ENCODE assay signal across 2 cellular contexts in the genomic region with DNA sequence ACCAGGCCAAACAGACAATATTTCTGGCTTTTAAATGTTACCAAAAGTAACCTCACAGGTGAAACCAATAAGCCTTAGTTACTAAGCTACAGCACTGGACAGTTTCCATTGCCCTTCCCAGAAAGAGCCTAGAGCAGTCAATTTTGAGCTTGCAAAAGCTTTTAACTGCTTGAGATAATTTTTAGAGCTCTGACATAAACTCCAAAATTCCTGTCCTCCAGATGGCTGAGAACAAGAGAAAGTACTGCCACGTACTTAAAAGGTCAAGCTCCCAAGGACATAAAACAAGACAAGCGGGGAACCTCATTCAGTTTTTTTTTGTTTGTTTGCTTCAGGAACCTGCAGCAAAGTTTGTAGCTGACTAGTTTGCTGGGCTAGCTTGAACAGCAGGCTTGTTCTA.
TF ChIP-seq lines count a peak whose summit lies in the region.

No MANE protein-coding gene starts in this region.

TF ChIP-seq in SK-N-SH treated with all-trans-retinoic acid at 6 μM for 48 hours, 23 proteins besides CTCF, POLR2A, EP300 and RAD21 (continued from another document and continues in another):
- TF ChIP-seq, protein P1, sequence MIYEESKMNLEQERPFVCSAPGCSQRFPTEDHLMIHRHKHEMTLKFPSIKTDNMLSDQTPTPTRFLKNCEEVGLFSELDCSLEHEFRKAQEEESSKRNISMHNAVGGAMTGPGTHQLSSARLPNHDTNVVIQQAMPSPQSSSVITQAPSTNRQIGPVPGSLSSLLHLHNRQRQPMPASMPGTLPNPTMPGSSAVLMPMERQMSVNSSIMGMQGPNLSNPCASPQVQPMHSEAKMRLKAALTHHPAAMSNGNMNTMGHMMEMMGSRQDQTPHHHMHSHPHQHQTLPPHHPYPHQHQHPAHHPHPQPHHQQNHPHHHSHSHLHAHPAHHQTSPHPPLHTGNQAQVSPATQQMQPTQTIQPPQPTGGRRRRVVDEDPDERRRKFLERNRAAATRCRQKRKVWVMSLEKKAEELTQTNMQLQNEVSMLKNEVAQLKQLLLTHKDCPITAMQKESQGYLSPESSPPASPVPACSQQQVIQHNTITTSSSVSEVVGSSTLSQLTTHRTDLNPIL (CRISPR knock-in tag; IDR thresholded peaks at IDR 0.05; ENCODE audit: low read depth) = no peak
- TF ChIP-seq, protein P2, sequence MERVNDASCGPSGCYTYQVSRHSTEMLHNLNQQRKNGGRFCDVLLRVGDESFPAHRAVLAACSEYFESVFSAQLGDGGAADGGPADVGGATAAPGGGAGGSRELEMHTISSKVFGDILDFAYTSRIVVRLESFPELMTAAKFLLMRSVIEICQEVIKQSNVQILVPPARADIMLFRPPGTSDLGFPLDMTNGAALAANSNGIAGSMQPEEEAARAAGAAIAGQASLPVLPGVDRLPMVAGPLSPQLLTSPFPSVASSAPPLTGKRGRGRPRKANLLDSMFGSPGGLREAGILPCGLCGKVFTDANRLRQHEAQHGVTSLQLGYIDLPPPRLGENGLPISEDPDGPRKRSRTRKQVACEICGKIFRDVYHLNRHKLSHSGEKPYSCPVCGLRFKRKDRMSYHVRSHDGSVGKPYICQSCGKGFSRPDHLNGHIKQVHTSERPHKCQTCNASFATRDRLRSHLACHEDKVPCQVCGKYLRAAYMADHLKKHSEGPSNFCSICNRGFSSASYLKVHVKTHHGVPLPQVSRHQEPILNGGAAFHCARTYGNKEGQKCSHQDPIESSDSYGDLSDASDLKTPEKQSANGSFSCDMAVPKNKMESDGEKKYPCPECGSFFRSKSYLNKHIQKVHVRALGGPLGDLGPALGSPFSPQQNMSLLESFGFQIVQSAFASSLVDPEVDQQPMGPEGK (CRISPR knock-in tag; IDR thresholded peaks at IDR 0.05; ENCODE audit: borderline replicate concordance) = no peak
- peak; percentile 85 for TF ChIP-seq ISL1 (CRISPR knock-in tag; IDR thresholded peaks at IDR 0.05)
- TF ChIP-seq ESRRG (CRISPR knock-in tag; IDR thresholded peaks at IDR 0.05) = no peak
- TF ChIP-seq ZNF565 (CRISPR knock-in tag; conservative IDR thresholded peaks at IDR 0.05; ENCODE audit: low read depth) = no peak
- no peak for TF ChIP-seq GLIS3 (CRISPR knock-in tag; IDR thresholded peaks at IDR 0.05)
- no peak for TF ChIP-seq ZFP3 (CRISPR knock-in tag; IDR thresholded peaks at IDR 0.05)
- TF ChIP-seq ZNF8 (CRISPR knock-in tag; IDR thresholded peaks at IDR 0.05) = no peak
- TF ChIP-seq BACH2 (CRISPR knock-in tag; IDR thresholded peaks at IDR 0.05; ENCODE audit: borderline replicate concordance) = no peak
- TF ChIP-seq TOX (CRISPR knock-in tag; IDR thresholded peaks at IDR 0.05; ENCODE audit: borderline replicate concordance) = no peak
- no peak for TF ChIP-seq CSDC2 (CRISPR knock-in tag; IDR thresholded peaks at IDR 0.05)
- TF ChIP-seq, protein P3, sequence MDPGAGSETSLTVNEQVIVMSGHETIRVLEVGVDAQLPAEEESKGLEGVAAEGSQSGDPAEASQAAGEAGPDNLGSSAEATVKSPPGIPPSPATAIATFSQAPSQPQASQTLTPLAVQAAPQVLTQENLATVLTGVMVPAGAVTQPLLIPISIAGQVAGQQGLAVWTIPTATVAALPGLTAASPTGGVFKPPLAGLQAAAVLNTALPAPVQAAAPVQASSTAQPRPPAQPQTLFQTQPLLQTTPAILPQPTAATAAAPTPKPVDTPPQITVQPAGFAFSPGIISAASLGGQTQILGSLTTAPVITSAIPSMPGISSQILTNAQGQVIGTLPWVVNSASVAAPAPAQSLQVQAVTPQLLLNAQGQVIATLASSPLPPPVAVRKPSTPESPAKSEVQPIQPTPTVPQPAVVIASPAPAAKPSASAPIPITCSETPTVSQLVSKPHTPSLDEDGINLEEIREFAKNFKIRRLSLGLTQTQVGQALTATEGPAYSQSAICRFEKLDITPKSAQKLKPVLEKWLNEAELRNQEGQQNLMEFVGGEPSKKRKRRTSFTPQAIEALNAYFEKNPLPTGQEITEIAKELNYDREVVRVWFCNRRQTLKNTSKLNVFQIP (CRISPR knock-in tag; IDR thresholded peaks at IDR 0.05; ENCODE audit: borderline replicate concordance, low read depth) = no peak
- TF ChIP-seq SNAI2 (CRISPR knock-in tag; IDR thresholded peaks at IDR 0.05) = peak; percentile 46; the same call in 1 of the 2 replicates
- TF ChIP-seq, protein P4, sequence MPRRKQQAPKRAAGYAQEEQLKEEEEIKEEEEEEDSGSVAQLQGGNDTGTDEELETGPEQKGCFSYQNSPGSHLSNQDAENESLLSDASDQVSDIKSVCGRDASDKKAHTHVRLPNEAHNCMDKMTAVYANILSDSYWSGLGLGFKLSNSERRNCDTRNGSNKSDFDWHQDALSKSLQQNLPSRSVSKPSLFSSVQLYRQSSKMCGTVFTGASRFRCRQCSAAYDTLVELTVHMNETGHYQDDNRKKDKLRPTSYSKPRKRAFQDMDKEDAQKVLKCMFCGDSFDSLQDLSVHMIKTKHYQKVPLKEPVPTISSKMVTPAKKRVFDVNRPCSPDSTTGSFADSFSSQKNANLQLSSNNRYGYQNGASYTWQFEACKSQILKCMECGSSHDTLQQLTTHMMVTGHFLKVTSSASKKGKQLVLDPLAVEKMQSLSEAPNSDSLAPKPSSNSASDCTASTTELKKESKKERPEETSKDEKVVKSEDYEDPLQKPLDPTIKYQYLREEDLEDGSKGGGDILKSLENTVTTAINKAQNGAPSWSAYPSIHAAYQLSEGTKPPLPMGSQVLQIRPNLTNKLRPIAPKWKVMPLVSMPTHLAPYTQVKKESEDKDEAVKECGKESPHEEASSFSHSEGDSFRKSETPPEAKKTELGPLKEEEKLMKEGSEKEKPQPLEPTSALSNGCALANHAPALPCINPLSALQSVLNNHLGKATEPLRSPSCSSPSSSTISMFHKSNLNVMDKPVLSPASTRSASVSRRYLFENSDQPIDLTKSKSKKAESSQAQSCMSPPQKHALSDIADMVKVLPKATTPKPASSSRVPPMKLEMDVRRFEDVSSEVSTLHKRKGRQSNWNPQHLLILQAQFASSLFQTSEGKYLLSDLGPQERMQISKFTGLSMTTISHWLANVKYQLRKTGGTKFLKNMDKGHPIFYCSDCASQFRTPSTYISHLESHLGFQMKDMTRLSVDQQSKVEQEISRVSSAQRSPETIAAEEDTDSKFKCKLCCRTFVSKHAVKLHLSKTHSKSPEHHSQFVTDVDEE (CRISPR knock-in tag; IDR thresholded peaks at IDR 0.05) = no peak
- no peak for TF ChIP-seq PPARA (CRISPR knock-in tag; IDR thresholded peaks at IDR 0.05; ENCODE audit: borderline replicate concordance)
- no peak for TF ChIP-seq RARB (CRISPR knock-in tag; IDR thresholded peaks at IDR 0.05)
- TF ChIP-seq TCF4 (CRISPR knock-in tag; IDR thresholded peaks at IDR 0.05; ENCODE audit: borderline replicate concordance) = peak; percentile 49; the same call in 1 of the 2 replicates
- TF ChIP-seq CSRNP3 (CRISPR knock-in tag; IDR thresholded peaks at IDR 0.05) = no peak

TF ChIP-seq in SK-N-SH, 30 proteins besides CTCF, POLR2A, EP300 and RAD21 (continued from another document):
- TF ChIP-seq MXI1 (IDR thresholded peaks at IDR 0.05; ENCODE audit: low read depth, low read length) (no peak), TCF12 (IDR thresholded peaks at IDR 0.05) (no peak)
